In the genomic region with DNA sequence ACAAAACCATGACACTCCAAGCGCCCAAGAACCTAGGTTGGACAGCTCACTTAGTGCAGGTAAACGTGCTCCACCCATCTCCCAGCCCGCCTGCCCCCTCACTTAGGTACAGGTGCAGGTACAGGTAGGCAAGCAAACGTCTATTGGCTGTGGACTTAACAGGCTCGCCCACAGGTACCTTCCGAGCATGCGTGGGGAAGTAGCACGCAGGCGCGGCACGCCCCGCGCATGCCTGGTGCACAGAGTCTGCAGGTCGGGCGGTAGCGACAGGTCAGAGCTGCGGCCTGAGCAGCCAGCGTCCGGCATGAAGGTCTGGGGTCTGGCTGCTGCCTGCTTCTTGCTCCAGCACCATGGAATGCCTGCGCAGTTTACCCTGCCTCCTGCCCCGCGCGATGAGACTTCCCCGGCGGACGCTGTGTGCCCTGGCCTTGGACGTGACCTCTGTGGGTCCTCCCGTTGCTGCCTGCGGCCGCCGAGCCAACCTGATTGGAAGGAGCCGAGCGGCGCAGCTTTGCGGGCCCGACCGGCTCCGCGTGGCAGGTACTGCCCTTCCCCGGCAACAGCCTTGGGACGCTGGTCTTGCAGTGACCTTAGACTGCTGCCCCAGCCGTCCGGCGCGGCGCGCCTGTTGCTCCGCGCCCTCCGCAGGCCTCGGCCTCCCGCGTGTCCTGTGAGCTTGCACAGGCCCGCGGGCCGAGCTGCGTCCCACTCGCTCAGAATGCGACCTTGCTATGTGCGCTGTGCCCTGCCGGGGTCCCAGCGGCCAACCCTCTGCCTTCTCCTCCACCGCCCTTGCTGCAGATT, we compare ENCODE assay signal across 1 cellular context.
TF ChIP-seq lines count a peak whose summit lies in the region.

A gene with protein sequence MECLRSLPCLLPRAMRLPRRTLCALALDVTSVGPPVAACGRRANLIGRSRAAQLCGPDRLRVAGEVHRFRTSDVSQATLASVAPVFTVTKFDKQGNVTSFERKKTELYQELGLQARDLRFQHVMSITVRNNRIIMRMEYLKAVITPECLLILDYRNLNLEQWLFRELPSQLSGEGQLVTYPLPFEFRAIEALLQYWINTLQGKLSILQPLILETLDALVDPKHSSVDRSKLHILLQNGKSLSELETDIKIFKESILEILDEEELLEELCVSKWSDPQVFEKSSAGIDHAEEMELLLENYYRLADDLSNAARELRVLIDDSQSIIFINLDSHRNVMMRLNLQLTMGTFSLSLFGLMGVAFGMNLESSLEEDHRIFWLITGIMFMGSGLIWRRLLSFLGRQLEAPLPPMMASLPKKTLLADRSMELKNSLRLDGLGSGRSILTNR (plus strand): TSS at position 240 of the 804 bp plus-strand sequence. CDS start 111 bp downstream, at position 351.

TF ChIP-seq in HEK293, 187 proteins besides CTCF, POLR2A, EP300 and RAD21 (continued from another document and continues in another):
- TF ChIP-seq, protein P1, sequence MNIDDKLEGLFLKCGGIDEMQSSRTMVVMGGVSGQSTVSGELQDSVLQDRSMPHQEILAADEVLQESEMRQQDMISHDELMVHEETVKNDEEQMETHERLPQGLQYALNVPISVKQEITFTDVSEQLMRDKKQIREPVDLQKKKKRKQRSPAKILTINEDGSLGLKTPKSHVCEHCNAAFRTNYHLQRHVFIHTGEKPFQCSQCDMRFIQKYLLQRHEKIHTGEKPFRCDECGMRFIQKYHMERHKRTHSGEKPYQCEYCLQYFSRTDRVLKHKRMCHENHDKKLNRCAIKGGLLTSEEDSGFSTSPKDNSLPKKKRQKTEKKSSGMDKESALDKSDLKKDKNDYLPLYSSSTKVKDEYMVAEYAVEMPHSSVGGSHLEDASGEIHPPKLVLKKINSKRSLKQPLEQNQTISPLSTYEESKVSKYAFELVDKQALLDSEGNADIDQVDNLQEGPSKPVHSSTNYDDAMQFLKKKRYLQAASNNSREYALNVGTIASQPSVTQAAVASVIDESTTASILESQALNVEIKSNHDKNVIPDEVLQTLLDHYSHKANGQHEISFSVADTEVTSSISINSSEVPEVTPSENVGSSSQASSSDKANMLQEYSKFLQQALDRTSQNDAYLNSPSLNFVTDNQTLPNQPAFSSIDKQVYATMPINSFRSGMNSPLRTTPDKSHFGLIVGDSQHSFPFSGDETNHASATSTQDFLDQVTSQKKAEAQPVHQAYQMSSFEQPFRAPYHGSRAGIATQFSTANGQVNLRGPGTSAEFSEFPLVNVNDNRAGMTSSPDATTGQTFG (tag by site-specific recombination; IDR thresholded peaks at IDR 0.05; ENCODE audit: borderline replicate concordance), result no peak
- TF ChIP-seq, protein P2, sequence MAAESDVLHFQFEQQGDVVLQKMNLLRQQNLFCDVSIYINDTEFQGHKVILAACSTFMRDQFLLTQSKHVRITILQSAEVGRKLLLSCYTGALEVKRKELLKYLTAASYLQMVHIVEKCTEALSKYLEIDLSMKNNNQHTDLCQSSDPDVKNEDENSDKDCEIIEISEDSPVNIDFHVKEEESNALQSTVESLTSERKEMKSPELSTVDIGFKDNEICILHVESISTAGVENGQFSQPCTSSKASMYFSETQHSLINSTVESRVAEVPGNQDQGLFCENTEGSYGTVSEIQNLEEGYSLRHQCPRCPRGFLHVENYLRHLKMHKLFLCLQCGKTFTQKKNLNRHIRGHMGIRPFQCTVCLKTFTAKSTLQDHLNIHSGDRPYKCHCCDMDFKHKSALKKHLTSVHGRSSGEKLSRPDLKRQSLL (tag by site-specific recombination; IDR thresholded peaks at IDR 0.05), result no peak
- TF ChIP-seq ZEB2 (tag by site-specific recombination; IDR thresholded peaks at IDR 0.05), result peak; percentile 97
- TF ChIP-seq, protein P3, sequence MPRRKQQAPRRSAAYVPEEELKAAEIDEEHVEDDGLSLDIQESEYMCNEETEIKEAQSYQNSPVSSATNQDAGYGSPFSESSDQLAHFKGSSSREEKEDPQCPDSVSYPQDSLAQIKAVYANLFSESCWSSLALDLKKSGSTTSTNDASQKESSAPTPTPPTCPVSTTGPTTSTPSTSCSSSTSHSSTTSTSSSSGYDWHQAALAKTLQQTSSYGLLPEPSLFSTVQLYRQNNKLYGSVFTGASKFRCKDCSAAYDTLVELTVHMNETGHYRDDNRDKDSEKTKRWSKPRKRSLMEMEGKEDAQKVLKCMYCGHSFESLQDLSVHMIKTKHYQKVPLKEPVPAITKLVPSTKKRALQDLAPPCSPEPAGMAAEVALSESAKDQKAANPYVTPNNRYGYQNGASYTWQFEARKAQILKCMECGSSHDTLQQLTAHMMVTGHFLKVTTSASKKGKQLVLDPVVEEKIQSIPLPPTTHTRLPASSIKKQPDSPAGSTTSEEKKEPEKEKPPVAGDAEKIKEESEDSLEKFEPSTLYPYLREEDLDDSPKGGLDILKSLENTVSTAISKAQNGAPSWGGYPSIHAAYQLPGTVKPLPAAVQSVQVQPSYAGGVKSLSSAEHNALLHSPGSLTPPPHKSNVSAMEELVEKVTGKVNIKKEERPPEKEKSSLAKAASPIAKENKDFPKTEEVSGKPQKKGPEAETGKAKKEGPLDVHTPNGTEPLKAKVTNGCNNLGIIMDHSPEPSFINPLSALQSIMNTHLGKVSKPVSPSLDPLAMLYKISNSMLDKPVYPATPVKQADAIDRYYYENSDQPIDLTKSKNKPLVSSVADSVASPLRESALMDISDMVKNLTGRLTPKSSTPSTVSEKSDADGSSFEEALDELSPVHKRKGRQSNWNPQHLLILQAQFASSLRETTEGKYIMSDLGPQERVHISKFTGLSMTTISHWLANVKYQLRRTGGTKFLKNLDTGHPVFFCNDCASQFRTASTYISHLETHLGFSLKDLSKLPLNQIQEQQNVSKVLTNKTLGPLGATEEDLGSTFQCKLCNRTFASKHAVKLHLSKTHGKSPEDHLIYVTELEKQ (tag by site-specific recombination; IDR thresholded peaks at IDR 0.05; ENCODE audit: borderline replicate concordance), result no peak
- TF ChIP-seq ZNF660 (tag by site-specific recombination; IDR thresholded peaks at IDR 0.05), result 0 out of 2 replicates have a peak, but pooled peaks have one; percentile 29
- peak; percentile 74; the same call in 1 of the 2 replicates for TF ChIP-seq GLI4 (tag by site-specific recombination; IDR thresholded peaks at IDR 0.05)
- TF ChIP-seq ZNF777 (tag by site-specific recombination; IDR thresholded peaks at IDR 0.05; ENCODE audit: borderline replicate concordance), result peak; percentile 63; the same call in 1 of the 2 replicates
- no peak for TF ChIP-seq ZNF184 (tag by site-specific recombination; IDR thresholded peaks at IDR 0.05)
- TF ChIP-seq ZNF221 (tag by site-specific recombination; IDR thresholded peaks at IDR 0.05; ENCODE audit: borderline replicate concordance), result no peak
- TF ChIP-seq ZFP41 (tag by site-specific recombination; IDR thresholded peaks at IDR 0.05; ENCODE audit: borderline replicate concordance), result no peak
- TF ChIP-seq MYNN (tag by site-specific recombination; IDR thresholded peaks at IDR 0.05; ENCODE audit: borderline replicate concordance), result no peak
- no peak for TF ChIP-seq ZNF514 (tag by site-specific recombination; IDR thresholded peaks at IDR 0.05)
- TF ChIP-seq ZNF658 (tag by site-specific recombination; IDR thresholded peaks at IDR 0.05), result no peak
- TF ChIP-seq, protein P4, sequence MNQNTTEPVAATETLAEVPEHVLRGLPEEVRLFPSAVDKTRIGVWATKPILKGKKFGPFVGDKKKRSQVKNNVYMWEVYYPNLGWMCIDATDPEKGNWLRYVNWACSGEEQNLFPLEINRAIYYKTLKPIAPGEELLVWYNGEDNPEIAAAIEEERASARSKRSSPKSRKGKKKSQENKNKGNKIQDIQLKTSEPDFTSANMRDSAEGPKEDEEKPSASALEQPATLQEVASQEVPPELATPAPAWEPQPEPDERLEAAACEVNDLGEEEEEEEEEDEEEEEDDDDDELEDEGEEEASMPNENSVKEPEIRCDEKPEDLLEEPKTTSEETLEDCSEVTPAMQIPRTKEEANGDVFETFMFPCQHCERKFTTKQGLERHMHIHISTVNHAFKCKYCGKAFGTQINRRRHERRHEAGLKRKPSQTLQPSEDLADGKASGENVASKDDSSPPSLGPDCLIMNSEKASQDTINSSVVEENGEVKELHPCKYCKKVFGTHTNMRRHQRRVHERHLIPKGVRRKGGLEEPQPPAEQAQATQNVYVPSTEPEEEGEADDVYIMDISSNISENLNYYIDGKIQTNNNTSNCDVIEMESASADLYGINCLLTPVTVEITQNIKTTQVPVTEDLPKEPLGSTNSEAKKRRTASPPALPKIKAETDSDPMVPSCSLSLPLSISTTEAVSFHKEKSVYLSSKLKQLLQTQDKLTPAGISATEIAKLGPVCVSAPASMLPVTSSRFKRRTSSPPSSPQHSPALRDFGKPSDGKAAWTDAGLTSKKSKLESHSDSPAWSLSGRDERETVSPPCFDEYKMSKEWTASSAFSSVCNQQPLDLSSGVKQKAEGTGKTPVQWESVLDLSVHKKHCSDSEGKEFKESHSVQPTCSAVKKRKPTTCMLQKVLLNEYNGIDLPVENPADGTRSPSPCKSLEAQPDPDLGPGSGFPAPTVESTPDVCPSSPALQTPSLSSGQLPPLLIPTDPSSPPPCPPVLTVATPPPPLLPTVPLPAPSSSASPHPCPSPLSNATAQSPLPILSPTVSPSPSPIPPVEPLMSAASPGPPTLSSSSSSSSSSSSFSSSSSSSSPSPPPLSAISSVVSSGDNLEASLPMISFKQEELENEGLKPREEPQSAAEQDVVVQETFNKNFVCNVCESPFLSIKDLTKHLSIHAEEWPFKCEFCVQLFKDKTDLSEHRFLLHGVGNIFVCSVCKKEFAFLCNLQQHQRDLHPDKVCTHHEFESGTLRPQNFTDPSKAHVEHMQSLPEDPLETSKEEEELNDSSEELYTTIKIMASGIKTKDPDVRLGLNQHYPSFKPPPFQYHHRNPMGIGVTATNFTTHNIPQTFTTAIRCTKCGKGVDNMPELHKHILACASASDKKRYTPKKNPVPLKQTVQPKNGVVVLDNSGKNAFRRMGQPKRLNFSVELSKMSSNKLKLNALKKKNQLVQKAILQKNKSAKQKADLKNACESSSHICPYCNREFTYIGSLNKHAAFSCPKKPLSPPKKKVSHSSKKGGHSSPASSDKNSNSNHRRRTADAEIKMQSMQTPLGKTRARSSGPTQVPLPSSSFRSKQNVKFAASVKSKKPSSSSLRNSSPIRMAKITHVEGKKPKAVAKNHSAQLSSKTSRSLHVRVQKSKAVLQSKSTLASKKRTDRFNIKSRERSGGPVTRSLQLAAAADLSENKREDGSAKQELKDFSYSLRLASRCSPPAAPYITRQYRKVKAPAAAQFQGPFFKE (tag by site-specific recombination; IDR thresholded peaks at IDR 0.05; ENCODE audit: borderline replicate concordance), result no peak
- no peak for TF ChIP-seq ZNF426 (tag by site-specific recombination; IDR thresholded peaks at IDR 0.05)
- no peak for TF ChIP-seq ZNF596 (tag by site-specific recombination; IDR thresholded peaks at IDR 0.05)
- TF ChIP-seq, protein P5, sequence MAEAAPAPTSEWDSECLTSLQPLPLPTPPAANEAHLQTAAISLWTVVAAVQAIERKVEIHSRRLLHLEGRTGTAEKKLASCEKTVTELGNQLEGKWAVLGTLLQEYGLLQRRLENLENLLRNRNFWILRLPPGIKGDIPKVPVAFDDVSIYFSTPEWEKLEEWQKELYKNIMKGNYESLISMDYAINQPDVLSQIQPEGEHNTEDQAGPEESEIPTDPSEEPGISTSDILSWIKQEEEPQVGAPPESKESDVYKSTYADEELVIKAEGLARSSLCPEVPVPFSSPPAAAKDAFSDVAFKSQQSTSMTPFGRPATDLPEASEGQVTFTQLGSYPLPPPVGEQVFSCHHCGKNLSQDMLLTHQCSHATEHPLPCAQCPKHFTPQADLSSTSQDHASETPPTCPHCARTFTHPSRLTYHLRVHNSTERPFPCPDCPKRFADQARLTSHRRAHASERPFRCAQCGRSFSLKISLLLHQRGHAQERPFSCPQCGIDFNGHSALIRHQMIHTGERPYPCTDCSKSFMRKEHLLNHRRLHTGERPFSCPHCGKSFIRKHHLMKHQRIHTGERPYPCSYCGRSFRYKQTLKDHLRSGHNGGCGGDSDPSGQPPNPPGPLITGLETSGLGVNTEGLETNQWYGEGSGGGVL (tag by site-specific recombination; IDR thresholded peaks at IDR 0.05), result no peak
- TF ChIP-seq SCRT2 (tag by site-specific recombination; IDR thresholded peaks at IDR 0.05), result peak; percentile 77
- peak; percentile 73 for TF ChIP-seq SP3 (tag by site-specific recombination; IDR thresholded peaks at IDR 0.05)
- TF ChIP-seq ZNF571 (tag by site-specific recombination; IDR thresholded peaks at IDR 0.05), result no peak
- TF ChIP-seq HOXC10 (CRISPR knock-in tag; IDR thresholded peaks at IDR 0.05), result 0 out of 2 replicates have a peak, but pooled peaks have one; percentile 63
- 0 out of 2 replicates have a peak, but pooled peaks have one; percentile 48 for TF ChIP-seq ZNF610 (tag by site-specific recombination; IDR thresholded peaks at IDR 0.05; ENCODE audit: borderline replicate concordance)
- TF ChIP-seq ZNF2 (tag by site-specific recombination; IDR thresholded peaks at IDR 0.05), result peak; percentile 96
- no peak for TF ChIP-seq ZNF10 (tag by site-specific recombination; IDR thresholded peaks at IDR 0.05)
- TF ChIP-seq ZNF133 (tag by site-specific recombination; IDR thresholded peaks at IDR 0.05), result no peak
- TF ChIP-seq ZNF169 (tag by site-specific recombination; IDR thresholded peaks at IDR 0.05), result no peak
- TF ChIP-seq ZNF292 (tag by site-specific recombination; IDR thresholded peaks at IDR 0.05; ENCODE audit: borderline replicate concordance, low read depth), result no peak
- TF ChIP-seq, protein P6, sequence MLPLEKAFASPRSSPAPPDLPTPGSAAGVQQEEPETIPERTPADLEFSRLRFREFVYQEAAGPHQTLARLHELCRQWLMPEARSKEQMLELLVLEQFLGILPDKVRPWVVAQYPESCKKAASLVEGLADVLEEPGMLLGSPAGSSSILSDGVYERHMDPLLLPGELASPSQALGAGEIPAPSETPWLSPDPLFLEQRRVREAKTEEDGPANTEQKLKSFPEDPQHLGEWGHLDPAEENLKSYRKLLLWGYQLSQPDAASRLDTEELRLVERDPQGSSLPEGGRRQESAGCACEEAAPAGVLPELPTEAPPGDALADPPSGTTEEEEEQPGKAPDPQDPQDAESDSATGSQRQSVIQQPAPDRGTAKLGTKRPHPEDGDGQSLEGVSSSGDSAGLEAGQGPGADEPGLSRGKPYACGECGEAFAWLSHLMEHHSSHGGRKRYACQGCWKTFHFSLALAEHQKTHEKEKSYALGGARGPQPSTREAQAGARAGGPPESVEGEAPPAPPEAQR (tag by site-specific recombination; IDR thresholded peaks at IDR 0.05), result no peak
- TF ChIP-seq GLI2 (tag by site-specific recombination; IDR thresholded peaks at IDR 0.05; ENCODE audit: borderline replicate concordance, low read depth), result no peak
- TF ChIP-seq ZNF366 (tag by site-specific recombination; conservative IDR thresholded peaks at IDR 0.05), result no peak
- TF ChIP-seq ZNF776 (tag by site-specific recombination; IDR thresholded peaks at IDR 0.05; ENCODE audit: borderline replicate concordance), result no peak
- TF ChIP-seq ZFP3 (tag by site-specific recombination; IDR thresholded peaks at IDR 0.05; ENCODE audit: low read depth), result no peak
- TF ChIP-seq ZNF664 (tag by site-specific recombination; IDR thresholded peaks at IDR 0.05), result no peak
- no peak for TF ChIP-seq ZNF701 (tag by site-specific recombination; IDR thresholded peaks at IDR 0.05)
- TF ChIP-seq, protein P7, sequence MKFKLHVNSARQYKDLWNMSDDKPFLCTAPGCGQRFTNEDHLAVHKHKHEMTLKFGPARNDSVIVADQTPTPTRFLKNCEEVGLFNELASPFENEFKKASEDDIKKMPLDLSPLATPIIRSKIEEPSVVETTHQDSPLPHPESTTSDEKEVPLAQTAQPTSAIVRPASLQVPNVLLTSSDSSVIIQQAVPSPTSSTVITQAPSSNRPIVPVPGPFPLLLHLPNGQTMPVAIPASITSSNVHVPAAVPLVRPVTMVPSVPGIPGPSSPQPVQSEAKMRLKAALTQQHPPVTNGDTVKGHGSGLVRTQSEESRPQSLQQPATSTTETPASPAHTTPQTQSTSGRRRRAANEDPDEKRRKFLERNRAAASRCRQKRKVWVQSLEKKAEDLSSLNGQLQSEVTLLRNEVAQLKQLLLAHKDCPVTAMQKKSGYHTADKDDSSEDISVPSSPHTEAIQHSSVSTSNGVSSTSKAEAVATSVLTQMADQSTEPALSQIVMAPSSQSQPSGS (tag by site-specific recombination; IDR thresholded peaks at IDR 0.05; ENCODE audit: low read depth), result no peak
- TF ChIP-seq ZNF302 (tag by site-specific recombination; IDR thresholded peaks at IDR 0.05; ENCODE audit: low read depth), result no peak
